In genomic region chr14:20836668-20837338, GRCh38 we compare ENCODE assay signal across 8 cellular contexts. TPM values are rescaled to one million over a fixed set of nuclear protein-coding genes. Genes with fewer than 3 reads are reported as not detected.
DNase-seq lines count a peak whose midpoint lies in the region; ATAC-seq and TF ChIP-seq lines count a peak whose summit lies in the region.

No MANE protein-coding gene starts in this region.

- H3K4me3 Mint-ChIP-seq in CD14-positive monocyte, result no peak overlapping the region
- H3K4me3 Mint-ChIP-seq in nephron progenitor cell, result no peak overlapping the region

- H3K27ac Mint-ChIP-seq in CD14-positive monocyte (peak overlapping the region in 1 of 7 donors; percentile 69), nephron progenitor cell (no peak overlapping the region)

- TF ChIP-seq CTCF in CD14-positive monocyte (IDR thresholded peaks at IDR 0.05) (peak; percentile 33), LNCaP clone FGC (IDR thresholded peaks at IDR 0.05; ENCODE audit: control insufficient read depth, extremely low read depth, insufficient read depth) (peak; percentile 64), nephron progenitor cell (IDR thresholded peaks at IDR 0.05) (peak; percentile 26)

- H3K4me1 Mint-ChIP-seq in CD14-positive monocyte, result peaks cover 6% of the 10 kb centered on the region
- peaks cover 9% of the 10 kb centered on the region for H3K4me1 Mint-ChIP-seq in nephron progenitor cell

- H3K36me3 Mint-ChIP-seq in CD14-positive monocyte (no peaks in the 10 kb centered on the region), nephron progenitor cell (ENCODE audit: low read depth) (peaks cover 5% of the 10 kb centered on the region)

- no peak for ATAC-seq in HG03135 (IDR thresholded peaks at IDR 0.05; ENCODE audit: unreplicated experiment)
- ATAC-seq in GM18520 (IDR thresholded peaks at IDR 0.05; ENCODE audit: unreplicated experiment), result no peak

- H3K27me3 Mint-ChIP-seq in CD14-positive monocyte (ENCODE audit: low read depth in 3 of 3), result peaks cover 0 to 4% (median 1%) of the 10 kb centered on the region in 3 donors
- peaks cover 7% of the 10 kb centered on the region for H3K27me3 Mint-ChIP-seq in nephron progenitor cell (ENCODE audit: low read depth, poor library complexity)

- intact Hi-C loops in CD14-positive monocyte (cut with micrococcal nuclease), result no loop called here

- DNase-seq in CD14-positive monocyte (ENCODE audit: low spot score) (no peak), LNCaP clone FGC (ENCODE audit: low read depth) (no peak), epidermal melanocyte (ENCODE audit: insufficient read length, low spot score) (peak; percentile 49), nephron progenitor cell (no peak), NCI-H1048 (lab: John Stamatoyannopoulos, UW) (no peak), NCI-H1694 (lab: John Stamatoyannopoulos, UW) (no peak)

- H3K9me3 Mint-ChIP-seq in CD14-positive monocyte (peaks cover 0 to 2% (median 0%) of the 10 kb centered on the region in 7 donors), nephron progenitor cell (peaks cover 6% of the 10 kb centered on the region)

- H3K4me3 ChIP-seq in LNCaP clone FGC (ENCODE audit: low read depth, low read length), result no peak overlapping the region

RNA-seq across cellular contexts. Expression of gene RNASE1, which starts 34.2 kb away (rescaled TPM):
- 100 to 1,000 TPM in 1 of 2 donors, 10 to 100 TPM in 1; 11.3 to 191 TPM for polyA plus RNA-seq in CD14-positive monocyte

RNA-seq across cellular contexts. Expression of gene RNASE3, which starts 54.4 kb away (rescaled TPM):
- 10 to 100 TPM in 1 of 2 donors, 1 to 10 TPM in 1; 8.4 to 13.8 TPM for polyA plus RNA-seq in CD14-positive monocyte

RNA-seq across cellular contexts. Expression of gene RNASE6, which starts 55.7 kb away (rescaled TPM):
- polyA plus RNA-seq in CD14-positive monocyte, result 100 to 1,000 TPM; 316 to 353 TPM
